Comparison of ENCODE assay signal across 8 cellular contexts in genomic region chr11:62664405-62665074, GRCh38. TPM values are rescaled to one million over a fixed set of nuclear protein-coding genes. Genes with fewer than 3 reads are reported as not detected.
DNase-seq lines count a peak whose midpoint lies in the region; ATAC-seq and TF ChIP-seq lines count a peak whose summit lies in the region.

No MANE protein-coding gene starts in this region.

- peak; percentile 43 for ATAC-seq in memory B cell (ENCODE audit: low read depth)

- H3K27me3 Mint-ChIP-seq in memory B cell: no peaks in the 10 kb centered on the region

- H3K27me3 ChIP-seq in dorsolateral prefrontal cortex (no peaks in the 10 kb centered on the region), subcutaneous abdominal adipose tissue (ENCODE audit: control insufficient read depth in 5 of 5, insufficient read depth in 4 of 5, low read length in 5 of 5) (no peaks in the 10 kb centered on the region)

- peaks cover 0 to 25% (median 15%) of the 10 kb centered on the region in 5 donors for H3K36me3 ChIP-seq in subcutaneous abdominal adipose tissue (ENCODE audit: control insufficient read depth in 5 of 5, insufficient read depth in 5 of 5, low read length in 5 of 5)

- peaks cover 2% of the 10 kb centered on the region for H3K36me3 Mint-ChIP-seq in memory B cell

- TF ChIP-seq CTCF in HFF-Myc (IDR thresholded peaks at IDR 0.05; ENCODE audit: low read depth, low read length, missing control alignments): no peak
- no peak for TF ChIP-seq CTCF in NB4 (IDR thresholded peaks at IDR 0.05; ENCODE audit: low read depth, low read length)
- TF ChIP-seq CTCF in dorsolateral prefrontal cortex (IDR thresholded peaks at IDR 0.05 in 54 of 56, conservative IDR thresholded peaks at IDR 0.05 in 2 of 56; ENCODE audit: low read depth in 1 of 56, partially characterized antibody in 56 of 56): no peak

- H3K27ac ChIP-seq in dorsolateral prefrontal cortex (peak overlapping the region; percentile 24 to 98 (median 90)), subcutaneous abdominal adipose tissue (ENCODE audit: low read depth, low read length) (peak overlapping the region; percentile 90)

- no peak for TF ChIP-seq POLR2A in NB4 (IDR thresholded peaks at IDR 0.05; ENCODE audit: extremely low read depth, insufficient read length)

- H3K4me3 Mint-ChIP-seq in memory B cell: peak overlapping the region; percentile 91

- peak overlapping the region; percentile 98 for H3K4me3 ChIP-seq in HFF-Myc (replicated peaks; ENCODE audit: low read depth, low read length)
- H3K4me3 ChIP-seq in NB4 (ENCODE audit: low read depth, low read length): peak overlapping the region; percentile 100
- peak overlapping the region; percentile 60 to 100 (median 87) for H3K4me3 ChIP-seq in dorsolateral prefrontal cortex
- H3K4me3 ChIP-seq in subcutaneous abdominal adipose tissue (ENCODE audit: low read depth in 1 of 5, low read length in 5 of 5): peak overlapping the region; percentile 82 to 95 (median 94)

- H3K9me3 ChIP-seq in subcutaneous abdominal adipose tissue (ENCODE audit: control insufficient read depth in 5 of 5, low read length in 5 of 5): no peaks in the 10 kb centered on the region

- intact Hi-C loops in dorsolateral prefrontal cortex (cut with DNase I): loop anchor here in 1 of 2 donors (5.0 kb wide), 1 partner anchor 62 kb away; the partner anchor contains the start of gene MTA2

- no peaks in the 10 kb centered on the region for H3K9me3 Mint-ChIP-seq in memory B cell

- DNase-seq in NCI-H2107 treated with DMSO at 0.1 percent for 48 hours (lab: John Stamatoyannopoulos, UW; ENCODE audit: unreplicated experiment) (peak; percentile 41), NCI-H2107 (lab: John Stamatoyannopoulos, UW) (no peak), HFF-Myc (ENCODE audit: extremely low read depth, low read depth) (no peak), NB4 (ENCODE audit: low read depth) (peak; percentile 80), T-helper 22 cell (ENCODE audit: low read depth) (peak; percentile 29), dorsolateral prefrontal cortex (peak in 2 of 10 donors; percentile 53 to 61), memory B cell (ENCODE audit: low spot score in 2 of 2) (peak in 1 of 2 donors; percentile 46)

- peaks cover 18% of the 10 kb centered on the region for H3K4me1 Mint-ChIP-seq in memory B cell

- H3K4me1 ChIP-seq in subcutaneous abdominal adipose tissue (ENCODE audit: control insufficient read depth in 5 of 5, insufficient read depth in 5 of 5, low read length in 5 of 5): peaks cover 4 to 36% (median 28%) of the 10 kb centered on the region in 5 donors

- peak overlapping the region; percentile 56 to 94 (median 85) for H3K9ac ChIP-seq in subcutaneous abdominal adipose tissue (ENCODE audit: low read length in 5 of 5)

- peak overlapping the region; percentile 90 for H3K27ac Mint-ChIP-seq in memory B cell

RNA-seq across cellular contexts. Expression of gene C11orf98, which starts 0.5 kb away (rescaled TPM):
- 10 to 100 TPM; 26.5 to 49.6 (median 37.5) TPM for total RNA-seq in dorsolateral prefrontal cortex

RNA-seq across cellular contexts. Expression of gene CSKMT, which starts 0.6 kb away (rescaled TPM):
- total RNA-seq in dorsolateral prefrontal cortex: 10 to 100 TPM in 15 of 120 experiments, 1 to 10 TPM in 105; 2.4 to 16.1 (median 6.8) TPM

RNA-seq across cellular contexts. Expression of gene UQCC3, which starts 6.9 kb away (rescaled TPM):
- 1 to 10 TPM; 3.8 to 9.7 (median 6.4) TPM for total RNA-seq in dorsolateral prefrontal cortex

RNA-seq across cellular contexts. Expression of gene LBHD1, which starts 7.5 kb away (rescaled TPM):
- 10 to 100 TPM in 1 of 120 experiments, 1 to 10 TPM in 119; 1.5 to 11.0 (median 4.6) TPM for total RNA-seq in dorsolateral prefrontal cortex

RNA-seq across cellular contexts. Expression of gene INTS5, which starts 11.4 kb away (rescaled TPM):
- total RNA-seq in dorsolateral prefrontal cortex: 10 to 100 TPM; 11.6 to 18.7 (median 15.5) TPM

Comparison
In these comparisons a context has a peak if more than half of its experiments do, and no peak if none do; other contexts are left out.
1. DNase-seq: peak in NCI-H2107 treated with DMSO at 0.1 percent for 48 hours (single experiment), NB4 (single experiment) and T-helper 22 cell (single experiment); none in NCI-H2107 (single experiment) and HFF-Myc (single experiment).
2. Peak in every context shown above with its lines, with median percentiles within 50 percentile points of each other: H3K4me3 ChIP-seq.